Comparison of ENCODE assay signal across 26 cellular contexts in genomic region chr7:138556771-138557484, GRCh38.
DNase-seq lines count a peak whose midpoint lies in the region; ATAC-seq and TF ChIP-seq lines count a peak whose summit lies in the region.
"Had no signal": no experiment of that assay in that cellular context is flagged by ENCODE, and none has a peak within 500 bp of the region (broad histone marks: within the 10 kb centered on the region; RNA-seq: fewer than 3 reads in every experiment).

No MANE protein-coding gene starts in this region.

- H3F3A ChIP-seq in smooth muscle cell (ENCODE audit: low read depth): no peaks in the 10 kb centered on the region

- no peaks in the 10 kb centered on the region for H3K9me3 ChIP-seq in HEK293 (ENCODE audit: control insufficient read depth, insufficient read depth, low read depth, low read length)
- H3K9me3 ChIP-seq in adipocyte (ENCODE audit: control insufficient read depth, low read length): peaks cover 78% of the 10 kb centered on the region
- peaks cover 63% of the 10 kb centered on the region for H3K9me3 ChIP-seq in smooth muscle cell (replicated peaks; ENCODE audit: low read depth)
- H3K9me3 ChIP-seq: thyroid gland had no signal

- peaks cover 4% of the 10 kb centered on the region for H3K79me2 ChIP-seq in smooth muscle cell (ENCODE audit: low read depth)

- H3K27ac ChIP-seq in HEK293 (ENCODE audit: extremely low read depth, low read depth, low read length) (no peak overlapping the region), smooth muscle cell (ENCODE audit: low read depth) (no peak overlapping the region)
- H3K27ac ChIP-seq: gastrocnemius medialis, SK-N-MC, thyroid gland had no signal

- POLR2A ChIA-PET in HEK293 (lab: Yijun Ruan, JAX): no interaction called here

- H3K27me3 ChIP-seq in adipocyte (replicated peaks; ENCODE audit: control insufficient read depth, insufficient read depth, low read length): no peaks in the 10 kb centered on the region
- no peaks in the 10 kb centered on the region for H3K27me3 ChIP-seq in smooth muscle cell (ENCODE audit: low read depth)
- H3K27me3 ChIP-seq: gastrocnemius medialis, thyroid gland had no signal

- no peak overlapping the region for H3K4me3 Mint-ChIP-seq in effector memory CD8-positive, alpha-beta T cell
- H3K4me3 Mint-ChIP-seq: activated CD4-positive, alpha-beta T cell treated with anti-CD3 and anti-CD28 coated beads for 36 hours; activated naive CD8-positive, alpha-beta T cell treated with anti-CD3 and anti-CD28 coated beads, Interleukin-2, amount 10 ng/mL, durations not matched to agents 7 days and 5 days; CD14-positive monocyte; naive thymus-derived CD8-positive, alpha-beta T cell; stimulated activated naive CD8-positive, alpha-beta T cell treated with anti-CD3 and anti-CD28 coated beads, Interleukin-15, Interleukin-2, amounts not matched to agents 100 ng/mL and 50 ng/mL, for 24 hours; T-helper 17 cell had no signal

- no peaks in the 10 kb centered on the region for H3K4me1 Mint-ChIP-seq in effector memory CD8-positive, alpha-beta T cell (ENCODE audit: low read depth in 2 of 2)
- H3K4me1 Mint-ChIP-seq: activated CD4-positive, alpha-beta T cell treated with anti-CD3 and anti-CD28 coated beads for 36 hours; activated naive CD8-positive, alpha-beta T cell treated with anti-CD3 and anti-CD28 coated beads, Interleukin-2, amount 10 ng/mL, durations not matched to agents 7 days and 5 days; CD14-positive monocyte; T-helper 17 cell had no signal

- no peak overlapping the region for H3K4me2 ChIP-seq in smooth muscle cell

- H3K4me1 ChIP-seq in HEK293 (ENCODE audit: control insufficient read depth, insufficient read depth, low read length) (no peaks in the 10 kb centered on the region), adipocyte (ENCODE audit: control insufficient read depth, insufficient read depth, low read length) (no peaks in the 10 kb centered on the region), smooth muscle cell (ENCODE audit: low read depth) (no peaks in the 10 kb centered on the region)
- H3K4me1 ChIP-seq: gastrocnemius medialis, thyroid gland had no signal

- no peak overlapping the region for H3K4me3 ChIP-seq in HEK293 (ENCODE audit: low read depth, low read length)
- peak overlapping the region; percentile 63 for H3K4me3 ChIP-seq in adipocyte (ENCODE audit: low read length)
- H3K4me3 ChIP-seq in smooth muscle cell: peak overlapping the region; percentile 6
- H3K4me3 ChIP-seq: GM12878, SK-N-MC, thyroid gland had no signal

- peaks cover 27% of the 10 kb centered on the region for H3K36me3 Mint-ChIP-seq in effector memory CD8-positive, alpha-beta T cell (ENCODE audit: insufficient read depth)

- no peak for TF ChIP-seq CTCF in HEK293 (tag by site-specific recombination; IDR thresholded peaks at IDR 0.05)
- no peak for TF ChIP-seq CTCF in smooth muscle cell (IDR thresholded peaks at IDR 0.05; ENCODE audit: borderline replicate concordance, insufficient read depth, poor library complexity, severe bottlenecking)

- H3K9me3 Mint-ChIP-seq in effector memory CD8-positive, alpha-beta T cell: peaks cover 6 to 8% of the 10 kb centered on the region in 2 donors

- H3K36me3 ChIP-seq in HEK293 (ENCODE audit: control insufficient read depth in 2 of 2, insufficient read depth in 1 of 2, low read length in 2 of 2) (peaks cover 3 to 98% of the 10 kb centered on the region in 2 experiments; a peak in 2 of 3 replicates), adipocyte (ENCODE audit: control insufficient read depth, insufficient read depth, low read length, severe bottlenecking) (peaks cover 93% of the 10 kb centered on the region), smooth muscle cell (ENCODE audit: low read depth) (peaks cover 92% of the 10 kb centered on the region)

- no peaks in the 10 kb centered on the region for H4K20me1 ChIP-seq in smooth muscle cell (ENCODE audit: low read depth)

- H3K9ac ChIP-seq in adipocyte (ENCODE audit: low read length) (no peak overlapping the region), smooth muscle cell (ENCODE audit: low read depth) (no peak overlapping the region)

- no peak for DNase-seq in adipocyte (ENCODE audit: low read depth)
- DNase-seq in fibroblast of peridontal ligament (ENCODE audit: extremely low read depth): peak; percentile 10
- DNase-seq in smooth muscle cell (lab: John Stamatoyannopoulos, UW; ENCODE audit: unreplicated experiment): no peak
- no peak for DNase-seq in HK-2 (ENCODE audit: unreplicated experiment)
- DNase-seq in effector memory CD8-positive, alpha-beta T cell: no peak
- no peak for DNase-seq in NCI-H2171 treated with DMSO at 0.1 percent for 48 hours (lab: John Stamatoyannopoulos, UW)
- DNase-seq: activated CD4-positive, alpha-beta T cell treated with anti-CD3 and anti-CD28 coated beads for 36 hours; activated effector memory CD4-positive, alpha-beta T cell treated with anti-CD3 and anti-CD28 coated beads, Interleukin-2, amount 50 U/mL, for 16 hours; activated naive CD8-positive, alpha-beta T cell treated with anti-CD3 and anti-CD28 coated beads, Interleukin-2, amount 10 ng/mL, durations not matched to agents 7 days and 5 days; cerebellar nuclear complex; effector CD4-positive, alpha-beta T cell; gastrocnemius medialis; GOT3; naive thymus-derived CD8-positive, alpha-beta T cell; NCI-H1694 treated with DMSO at 0.1 percent for 48 hours; NCI-H69; RPMI8226; T-helper 17 cell; thyroid gland had no signal

- 99% methylated on average over 3 of the region's 3 CpGs for WGBS in smooth muscle cell (ENCODE audit: low lambda C conversion rate)

- CTCF ChIA-PET in HEK293 (lab: Yijun Ruan, JAX): interaction anchor here (0.6 kb wide), 1 partner anchor 115 kb away, joined by 4 read pairs; no protein-coding TSS in a partner anchor

- H2AFZ ChIP-seq in smooth muscle cell (ENCODE audit: low read depth): no peak overlapping the region

- no peak overlapping the region for H3K27ac Mint-ChIP-seq in effector memory CD8-positive, alpha-beta T cell
- H3K27ac Mint-ChIP-seq: activated CD4-positive, alpha-beta T cell treated with anti-CD3 and anti-CD28 coated beads for 36 hours; activated naive CD8-positive, alpha-beta T cell treated with anti-CD3 and anti-CD28 coated beads, Interleukin-2, amount 10 ng/mL, durations not matched to agents 7 days and 5 days; CD14-positive monocyte; naive thymus-derived CD8-positive, alpha-beta T cell; stimulated activated naive CD8-positive, alpha-beta T cell treated with anti-CD3 and anti-CD28 coated beads, Interleukin-15, Interleukin-2, amounts not matched to agents 100 ng/mL and 50 ng/mL, for 24 hours; T-helper 17 cell had no signal

- no peak for ATAC-seq in HG03469 (IDR thresholded peaks at IDR 0.05; ENCODE audit: unreplicated experiment)
- ATAC-seq in effector memory CD8-positive, alpha-beta T cell (replicated peaks): no peak
- ATAC-seq: activated CD4-positive, alpha-beta T cell treated with anti-CD3 and anti-CD28 coated beads for 36 hours; gastrocnemius medialis; GM12878; left lobe of liver; naive thymus-derived CD8-positive, alpha-beta T cell; T-helper 17 cell had no signal

- no peaks in the 10 kb centered on the region for H3K27me3 Mint-ChIP-seq in effector memory CD8-positive, alpha-beta T cell
- H3K27me3 Mint-ChIP-seq: activated CD4-positive, alpha-beta T cell treated with anti-CD3 and anti-CD28 coated beads for 36 hours; activated naive CD8-positive, alpha-beta T cell treated with anti-CD3 and anti-CD28 coated beads, Interleukin-2, amount 10 ng/mL, durations not matched to agents 7 days and 5 days; naive thymus-derived CD8-positive, alpha-beta T cell; stimulated activated naive CD8-positive, alpha-beta T cell treated with anti-CD3 and anti-CD28 coated beads, Interleukin-15, Interleukin-2, amounts not matched to agents 100 ng/mL and 50 ng/mL, for 24 hours; T-helper 17 cell had no signal

TF ChIP-seq in HEK293, 187 proteins besides CTCF, POLR2A, EP300 and RAD21:
- TF ChIP-seq ZNF701 (tag by site-specific recombination; IDR thresholded peaks at IDR 0.05) (peak; percentile 98), SETDB1 (IDR thresholded peaks at IDR 0.05; ENCODE audit: insufficient read length, low read length) (peak; percentile 90), ZNF658 (tag by site-specific recombination; IDR thresholded peaks at IDR 0.05) (no peak), PRDM10 (tag by site-specific recombination; IDR thresholded peaks at IDR 0.05) (no peak), ZNF558 (tag by site-specific recombination; IDR thresholded peaks at IDR 0.05) (no peak)
